1 cellular context compared by ENCODE assay signal in the genomic region with DNA sequence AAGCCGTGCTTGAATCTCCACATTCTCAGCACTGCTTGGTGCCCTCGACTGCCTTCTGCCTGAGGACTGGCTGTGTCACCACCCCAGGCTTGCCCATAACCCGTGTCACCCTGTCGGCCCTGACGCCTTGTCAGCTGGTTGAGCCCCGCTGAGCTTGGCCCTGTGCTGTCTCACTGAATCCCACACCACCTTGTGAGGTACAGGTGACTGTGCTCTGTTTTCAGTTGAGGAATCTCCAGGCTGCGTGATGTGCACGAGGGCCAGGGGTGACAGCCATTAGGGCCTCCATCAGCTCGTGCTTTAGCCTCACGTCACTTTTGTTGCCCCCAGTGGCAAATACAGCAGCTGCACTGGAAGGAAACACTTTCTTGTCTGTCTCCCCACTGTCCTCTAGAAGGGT.
TF ChIP-seq lines count a peak whose summit lies in the region.

No MANE protein-coding gene starts in this region.

TF ChIP-seq in HEK293, 187 proteins besides CTCF, POLR2A, EP300 and RAD21 (continued from another document):
- TF ChIP-seq, protein P1, sequence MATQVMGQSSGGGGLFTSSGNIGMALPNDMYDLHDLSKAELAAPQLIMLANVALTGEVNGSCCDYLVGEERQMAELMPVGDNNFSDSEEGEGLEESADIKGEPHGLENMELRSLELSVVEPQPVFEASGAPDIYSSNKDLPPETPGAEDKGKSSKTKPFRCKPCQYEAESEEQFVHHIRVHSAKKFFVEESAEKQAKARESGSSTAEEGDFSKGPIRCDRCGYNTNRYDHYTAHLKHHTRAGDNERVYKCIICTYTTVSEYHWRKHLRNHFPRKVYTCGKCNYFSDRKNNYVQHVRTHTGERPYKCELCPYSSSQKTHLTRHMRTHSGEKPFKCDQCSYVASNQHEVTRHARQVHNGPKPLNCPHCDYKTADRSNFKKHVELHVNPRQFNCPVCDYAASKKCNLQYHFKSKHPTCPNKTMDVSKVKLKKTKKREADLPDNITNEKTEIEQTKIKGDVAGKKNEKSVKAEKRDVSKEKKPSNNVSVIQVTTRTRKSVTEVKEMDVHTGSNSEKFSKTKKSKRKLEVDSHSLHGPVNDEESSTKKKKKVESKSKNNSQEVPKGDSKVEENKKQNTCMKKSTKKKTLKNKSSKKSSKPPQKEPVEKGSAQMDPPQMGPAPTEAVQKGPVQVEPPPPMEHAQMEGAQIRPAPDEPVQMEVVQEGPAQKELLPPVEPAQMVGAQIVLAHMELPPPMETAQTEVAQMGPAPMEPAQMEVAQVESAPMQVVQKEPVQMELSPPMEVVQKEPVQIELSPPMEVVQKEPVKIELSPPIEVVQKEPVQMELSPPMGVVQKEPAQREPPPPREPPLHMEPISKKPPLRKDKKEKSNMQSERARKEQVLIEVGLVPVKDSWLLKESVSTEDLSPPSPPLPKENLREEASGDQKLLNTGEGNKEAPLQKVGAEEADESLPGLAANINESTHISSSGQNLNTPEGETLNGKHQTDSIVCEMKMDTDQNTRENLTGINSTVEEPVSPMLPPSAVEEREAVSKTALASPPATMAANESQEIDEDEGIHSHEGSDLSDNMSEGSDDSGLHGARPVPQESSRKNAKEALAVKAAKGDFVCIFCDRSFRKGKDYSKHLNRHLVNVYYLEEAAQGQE (tag by site-specific recombination; IDR thresholded peaks at IDR 0.05) = no peak
- TF ChIP-seq ZNF423 (tag by site-specific recombination; IDR thresholded peaks at IDR 0.05) (no peak), ZNF664 (tag by site-specific recombination; IDR thresholded peaks at IDR 0.05) (no peak), ZNF843 (tag by site-specific recombination; IDR thresholded peaks at IDR 0.05) (no peak), ZIC2 (tag by site-specific recombination; IDR thresholded peaks at IDR 0.05) (no peak), ZNF221 (tag by site-specific recombination; IDR thresholded peaks at IDR 0.05; ENCODE audit: borderline replicate concordance) (no peak), ZNF571 (tag by site-specific recombination; IDR thresholded peaks at IDR 0.05) (no peak), ZNF544 (tag by site-specific recombination; IDR thresholded peaks at IDR 0.05) (no peak), ZNF623 (tag by site-specific recombination; IDR thresholded peaks at IDR 0.05) (no peak), HOXC10 (CRISPR knock-in tag; IDR thresholded peaks at IDR 0.05) (no peak), ZNF416 (tag by site-specific recombination; IDR thresholded peaks at IDR 0.05) (no peak), ZNF561 (tag by site-specific recombination; IDR thresholded peaks at IDR 0.05; ENCODE audit: borderline replicate concordance) (no peak)
- TF ChIP-seq, protein P2, sequence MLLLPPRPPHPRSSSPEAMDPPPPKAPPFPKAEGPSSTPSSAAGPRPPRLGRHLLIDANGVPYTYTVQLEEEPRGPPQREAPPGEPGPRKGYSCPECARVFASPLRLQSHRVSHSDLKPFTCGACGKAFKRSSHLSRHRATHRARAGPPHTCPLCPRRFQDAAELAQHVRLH (tag by site-specific recombination; IDR thresholded peaks at IDR 0.05) = no peak
- TF ChIP-seq, protein P3, sequence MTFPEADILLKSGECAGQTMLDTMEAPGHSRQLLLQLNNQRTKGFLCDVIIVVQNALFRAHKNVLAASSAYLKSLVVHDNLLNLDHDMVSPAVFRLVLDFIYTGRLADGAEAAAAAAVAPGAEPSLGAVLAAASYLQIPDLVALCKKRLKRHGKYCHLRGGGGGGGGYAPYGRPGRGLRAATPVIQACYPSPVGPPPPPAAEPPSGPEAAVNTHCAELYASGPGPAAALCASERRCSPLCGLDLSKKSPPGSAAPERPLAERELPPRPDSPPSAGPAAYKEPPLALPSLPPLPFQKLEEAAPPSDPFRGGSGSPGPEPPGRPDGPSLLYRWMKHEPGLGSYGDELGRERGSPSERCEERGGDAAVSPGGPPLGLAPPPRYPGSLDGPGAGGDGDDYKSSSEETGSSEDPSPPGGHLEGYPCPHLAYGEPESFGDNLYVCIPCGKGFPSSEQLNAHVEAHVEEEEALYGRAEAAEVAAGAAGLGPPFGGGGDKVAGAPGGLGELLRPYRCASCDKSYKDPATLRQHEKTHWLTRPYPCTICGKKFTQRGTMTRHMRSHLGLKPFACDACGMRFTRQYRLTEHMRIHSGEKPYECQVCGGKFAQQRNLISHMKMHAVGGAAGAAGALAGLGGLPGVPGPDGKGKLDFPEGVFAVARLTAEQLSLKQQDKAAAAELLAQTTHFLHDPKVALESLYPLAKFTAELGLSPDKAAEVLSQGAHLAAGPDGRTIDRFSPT (tag by site-specific recombination; IDR thresholded peaks at IDR 0.05) = no peak
